Comparison of ENCODE assay signal across 11 cellular contexts in the genomic region with DNA sequence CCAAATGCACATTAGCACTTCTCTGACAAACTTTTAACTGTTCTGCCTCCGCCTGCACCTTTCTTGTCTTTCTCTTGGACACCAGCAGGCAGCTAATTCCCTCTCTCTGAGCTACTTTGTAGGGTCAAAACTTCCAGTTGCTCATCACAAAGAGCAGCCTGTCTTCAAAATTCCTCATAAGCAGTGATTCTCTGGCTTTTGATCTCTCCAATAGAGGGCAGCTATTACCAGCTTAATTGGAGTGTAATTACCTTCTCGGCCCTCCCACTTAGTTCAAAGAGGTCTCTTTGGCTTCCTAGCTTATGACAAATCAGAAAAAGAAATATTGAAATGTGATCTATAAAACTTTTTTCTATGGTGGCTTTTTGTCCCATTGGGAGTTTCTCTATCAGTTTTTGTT. TPM values are rescaled to one million over a fixed set of nuclear protein-coding genes. Genes with fewer than 3 reads are reported as not detected.
A peak's percentile ranks its signal among the peaks of the same experiment; 100 is the strongest.
DNase-seq lines count a peak whose midpoint lies in the region; ATAC-seq and TF ChIP-seq lines count a peak whose summit lies in the region.
"Had no signal": no experiment of that assay in that cellular context is flagged by ENCODE, and none has a peak within 500 bp of the region (broad histone marks: within the 10 kb centered on the region; RNA-seq: fewer than 3 reads in every experiment).

No MANE protein-coding gene starts in this region.

- no peaks in the 10 kb centered on the region for H3K27me3 Mint-ChIP-seq in Caco-2 (ENCODE audit: insufficient read depth, unreplicated experiment)

- in situ Hi-C loops in brain microvascular endothelial cell (cut with HindIII; ENCODE audit: low pct_ligation_motif_present, low sequenced_read_pairs), result no loop called here

- DNase-seq in Caco-2 (peak in 1 of 2 experiments; percentile 24), LHCN-M2 (ENCODE audit: low read depth) (peak; percentile 58), brain microvascular endothelial cell (no peak), lower lobe of right lung (no peak), nucleus accumbens (lab: John Stamatoyannopoulos, UW) (no peak), HEK293T (ENCODE audit: extremely low spot score) (no peak)
- no peak for DNase-seq in activated effector memory CD4-positive, alpha-beta T cell treated with Interleukin-2 at 50 U/mL for 16 hours
- DNase-seq: activated CD4-positive, alpha-beta memory T cell treated with anti-CD3 and anti-CD28 coated beads for 36 hours; effector memory CD4-positive, alpha-beta T cell had no signal

- no peaks in the 10 kb centered on the region for H3K27me3 ChIP-seq in Caco-2 (replicated peaks; ENCODE audit: control insufficient read depth, insufficient read depth, low read length)
- no peaks in the 10 kb centered on the region for H3K27me3 ChIP-seq in brain microvascular endothelial cell (replicated peaks)
- no peaks in the 10 kb centered on the region for H3K27me3 ChIP-seq in lower lobe of right lung (ENCODE audit: low read depth)

- no TSS peak for BruUV-seq in Caco-2 (replicated peaks; lab: Mats Ljungman, UMichigan)

- no peaks in the 10 kb centered on the region for H3K9me3 Mint-ChIP-seq in Caco-2 (ENCODE audit: unreplicated experiment)
- H3K9me3 Mint-ChIP-seq: activated CD4-positive, alpha-beta memory T cell treated with anti-CD3 and anti-CD28 coated beads for 36 hours had no signal

- H3K4me1 Mint-ChIP-seq in Caco-2 (ENCODE audit: low read depth, unreplicated experiment), result peaks cover 43% of the 10 kb centered on the region

- CTCF ChIA-PET in Caco-2 (lab: Charles Lee) (interaction anchor here (0.6 to 1.2 kb wide), 9 partner anchors 10 to 400 kb away, joined by 3 to 22 read pairs (median 3); partner anchors contain the start of gene RAD23B), HEK293T (lab: Yijun Ruan, JAX) (interaction anchor here (0.6 kb wide), 1 partner anchor 80 kb away, joined by 3 read pairs; no protein-coding TSS in a partner anchor)

- intact Hi-C loops in Caco-2 (cut with micrococcal nuclease; ENCODE audit: unreplicated experiment), result loop anchor here (1.0 kb wide), 1 partner anchor 102 kb away; no protein-coding TSS in a partner anchor
- intact Hi-C loops in lower lobe of right lung (cut with DNase I), result no loop called here

- POLR2A ChIA-PET in Caco-2 (lab: Charles Lee), result no interaction called here
- POLR2A ChIA-PET in HEK293T (lab: Yijun Ruan, JAX), result no interaction called here

- H3K36me3 ChIP-seq in Caco-2 (ENCODE audit: control insufficient read depth, insufficient read depth, low read length), result no peaks in the 10 kb centered on the region
- no peaks in the 10 kb centered on the region for H3K36me3 ChIP-seq in brain microvascular endothelial cell (replicated peaks)
- no peaks in the 10 kb centered on the region for H3K36me3 ChIP-seq in lower lobe of right lung

- peak overlapping the region; percentile 29 for H3K27ac Mint-ChIP-seq in Caco-2 (ENCODE audit: unreplicated experiment)
- H3K27ac Mint-ChIP-seq: activated CD4-positive, alpha-beta memory T cell treated with anti-CD3 and anti-CD28 coated beads for 36 hours had no signal

- H3K27ac ChIP-seq in brain microvascular endothelial cell, result no peak overlapping the region
- no peak overlapping the region for H3K27ac ChIP-seq in lower lobe of right lung
- H3K27ac ChIP-seq: skin epidermis had no signal

- ATAC-seq in lower lobe of right lung, result peak in 1 of 2 donors; percentile 69
- ATAC-seq in GM18498 (IDR thresholded peaks at IDR 0.05; ENCODE audit: unreplicated experiment), result no peak

- H3K4me1 ChIP-seq in Caco-2, result peaks cover 52% of the 10 kb centered on the region
- no peaks in the 10 kb centered on the region for H3K4me1 ChIP-seq in lower lobe of right lung

- peaks cover 8% of the 10 kb centered on the region for H3K36me3 Mint-ChIP-seq in Caco-2 (ENCODE audit: insufficient read depth, unreplicated experiment)
- H3K36me3 Mint-ChIP-seq: activated CD4-positive, alpha-beta memory T cell treated with anti-CD3 and anti-CD28 coated beads for 36 hours had no signal

- no peak overlapping the region for H3K4me3 ChIP-seq in Caco-2 (ENCODE audit: low read depth, low read length)
- no peak overlapping the region for H3K4me3 ChIP-seq in brain microvascular endothelial cell (ENCODE audit: low read depth, low read length)
- H3K4me3 ChIP-seq in lower lobe of right lung, result no peak overlapping the region
- H3K4me3 ChIP-seq: skin epidermis had no signal

- TF ChIP-seq CTCF in Caco-2 (IDR thresholded peaks at IDR 0.05; ENCODE audit: insufficient read depth in 1 of 2, low read depth in 1 of 2, low read length in 1 of 2, severe bottlenecking in 1 of 2, unreplicated experiment in 1 of 2) (peak; percentile 11 to 19), brain microvascular endothelial cell (IDR thresholded peaks at IDR 0.05; ENCODE audit: low read depth, low read length, missing control alignments) (peak; percentile 47), lower lobe of right lung (IDR thresholded peaks at IDR 0.05) (peak; percentile 43)

- no peak overlapping the region for H3K4me3 Mint-ChIP-seq in Caco-2 (ENCODE audit: unreplicated experiment)
- H3K4me3 Mint-ChIP-seq: activated CD4-positive, alpha-beta memory T cell treated with anti-CD3 and anti-CD28 coated beads for 36 hours had no signal

- H3K9me3 ChIP-seq in Caco-2, result no peaks in the 10 kb centered on the region
- H3K9me3 ChIP-seq in lower lobe of right lung, result no peaks in the 10 kb centered on the region

TF ChIP-seq in HEK293T, 16 proteins besides CTCF, POLR2A, EP300 and RAD21:
- TF ChIP-seq SP1 (IDR thresholded peaks at IDR 0.05), result no peak
TF ChIP-seq in HEK293T: peak in this region for 0.

RNA-seq across cellular contexts. Expression of gene RAD23B, which starts 43.6 kb away (rescaled TPM):
- total RNA-seq in Caco-2 (2022) (188 TPM in 2 replicates), LHCN-M2 (2014; rRNA removed) (120 and 122 TPM in 2 replicates), lower lobe of right lung (95.4 TPM)
- 81.1 TPM for polyA plus RNA-seq in LHCN-M2 (2012)
